Comparison of ENCODE assay signal across 15 cellular contexts in genomic region chr18:76873713-76874112, GRCh38.
"Had no signal": no experiment of that assay in that cellular context is flagged by ENCODE, and none has a peak within 500 bp of the region (broad histone marks: within the 10 kb centered on the region; RNA-seq: fewer than 3 reads in every experiment).

No MANE protein-coding gene starts in this region.

- H3K4me3 Mint-ChIP-seq: naive thymus-derived CD8-positive, alpha-beta T cell; stimulated activated naive B cell treated with anti-CD40 and anti-IgM and Interleukin-4, amounts not matched to agents 10 μg/mL and 1 μg/mL and 100 μg/mL, for 72 hours had no signal

- ATAC-seq: foreskin keratinocyte; mucosa of descending colon; naive thymus-derived CD8-positive, alpha-beta T cell; stimulated activated naive B cell treated with anti-CD40 and anti-IgM and Interleukin-4, amounts not matched to agents 10 μg/mL and 1 μg/mL and 100 μg/mL, for 72 hours had no signal

- H3K9me3 ChIP-seq: mucosa of descending colon, prostate gland, right lobe of liver, SJSA1, suprapubic skin had no signal

- H3K27ac ChIP-seq: cardiac muscle cell, foreskin keratinocyte, prostate gland, right lobe of liver, SJSA1, suprapubic skin, VCaP had no signal

- H3K27me3 ChIP-seq: cardiac muscle cell, foreskin keratinocyte, right lobe of liver, SJSA1, suprapubic skin had no signal

- H3K4me1 Mint-ChIP-seq: stimulated activated naive B cell treated with anti-CD40 and anti-IgM and Interleukin-4, amounts not matched to agents 10 μg/mL and 1 μg/mL and 100 μg/mL, for 72 hours had no signal

- FAIRE-seq: astrocyte, endothelial cell of umbilical vein had no signal

- H3K4me3 ChIP-seq: cardiac muscle cell, mucosa of descending colon, prostate gland, right lobe of liver, SJSA1, suprapubic skin had no signal

- H3K36me3 ChIP-seq: prostate gland had no signal

- DNase-seq: activated CD4-positive, alpha-beta T cell treated with anti-CD3 and anti-CD28 coated beads, Interleukin-2, amount 50 U/mL, for 1 hour; activated CD8-positive, alpha-beta memory T cell treated with anti-CD3 and anti-CD28 coated beads, Interleukin-2, amount 50 U/mL, for 48 hours; foreskin keratinocyte; mucosa of descending colon; naive thymus-derived CD8-positive, alpha-beta T cell; right lobe of liver; stimulated activated naive B cell treated with anti-CD40 and anti-IgM and Interleukin-4, amounts not matched to agents 10 μg/mL and 1 μg/mL and 100 μg/mL, for 72 hours; SW 1271 had no signal

- H3K27me3 Mint-ChIP-seq: naive thymus-derived CD8-positive, alpha-beta T cell; stimulated activated naive B cell treated with anti-CD40 and anti-IgM and Interleukin-4, amounts not matched to agents 10 μg/mL and 1 μg/mL and 100 μg/mL, for 72 hours had no signal

- H3K27ac Mint-ChIP-seq: stimulated activated naive B cell treated with anti-CD40 and anti-IgM and Interleukin-4, amounts not matched to agents 10 μg/mL and 1 μg/mL and 100 μg/mL, for 72 hours had no signal

- H3K9me3 Mint-ChIP-seq: naive thymus-derived CD8-positive, alpha-beta T cell; stimulated activated naive B cell treated with anti-CD40 and anti-IgM and Interleukin-4, amounts not matched to agents 10 μg/mL and 1 μg/mL and 100 μg/mL, for 72 hours had no signal

- H3K4me1 ChIP-seq: foreskin keratinocyte, prostate gland, right lobe of liver, SJSA1, suprapubic skin had no signal
